ENCODE assay signal across 25 cellular contexts in genomic region chr3:140176526-140176925, GRCh38.
DNase-seq lines count a peak whose midpoint lies in the region; ATAC-seq and TF ChIP-seq lines count a peak whose summit lies in the region.
"Had no signal": no experiment of that assay in that cellular context is flagged by ENCODE, and none has a peak within 500 bp of the region (broad histone marks: within the 10 kb centered on the region; RNA-seq: fewer than 3 reads in every experiment).

No MANE protein-coding gene starts in this region.

- H3K4me3 ChIP-seq in epithelial cell of proximal tubule (ENCODE audit: low read depth, low read length) = no peak overlapping the region
- H3K4me3 ChIP-seq: heart right ventricle, left lung, sigmoid colon, suprapubic skin, vagina had no signal

- peak; percentile 26 for TF ChIP-seq CTCF in epithelial cell of proximal tubule (conservative IDR thresholded peaks at IDR 0.05; ENCODE audit: low read depth, low read length)

- DNase-seq in AG20443 (ENCODE audit: low spot score) (peak; percentile 61), NCI-H226 (peak; percentile 36), epithelial cell of proximal tubule (ENCODE audit: low read depth) (peak; percentile 43), non-pigmented ciliary epithelial cell (ENCODE audit: low read depth) (peak; percentile 18), superior temporal gyrus (ENCODE audit: extremely low spot score) (no peak), H4 (ENCODE audit: low spot score) (no peak)
- no peak for DNase-seq in activated CD4-positive, alpha-beta T cell treated with anti-CD3 and anti-CD28 coated beads for 1 hour
- DNase-seq: activated CD4-positive, alpha-beta T cell treated with anti-CD3 and anti-CD28 coated beads, Interleukin-2, amount 10 ng/mL, durations not matched to agents 7 days and 5 days; activated CD8-positive, alpha-beta memory T cell treated with anti-CD3 and anti-CD28 coated beads, Interleukin-2, amount 10 ng/mL, durations not matched to agents 7 days and 5 days; activated naive CD4-positive, alpha-beta T cell treated with anti-CD3 and anti-CD28 coated beads, Interleukin-2, amount 50 U/mL, for 16 hours; CD4-positive, alpha-beta T cell; DMS 273 treated with DMSO at 0.1 percent for 48 hours; endodermal cell; heart right ventricle; left lung; NCI-H1048; NCI-H187; NCI-H345; NCI-H82; sigmoid colon had no signal

- ATAC-seq in HG03095 (IDR thresholded peaks at IDR 0.05; ENCODE audit: unreplicated experiment) = no peak
- ATAC-seq: activated CD8-positive, alpha-beta memory T cell treated with anti-CD3 and anti-CD28 coated beads, Interleukin-2, amount 10 ng/mL, durations not matched to agents 7 days and 5 days; HCT116; heart right ventricle; left lung; natural killer cell treated with Interleukin-12 subunit alpha and Interleukin-12 subunit beta and Interleukin-15 and Interleukin-18, amount 100 ng/mL, for 72 hours had no signal

Comparison
In these comparisons a context has a peak if more than half of its experiments do, and no peak if none do; other contexts are left out.
1. DNase-seq: peak in AG20443 (single experiment), NCI-H226 (single experiment), epithelial cell of proximal tubule (single experiment) and non-pigmented ciliary epithelial cell (single experiment); none in superior temporal gyrus (single experiment), H4 (single experiment) and activated CD4-positive, alpha-beta T cell treated with anti-CD3 and anti-CD28 coated beads for 1 hour (single experiment).